Comparison of ENCODE assay signal across 17 cellular contexts in genomic region chr17:72512649-72513556, GRCh38.
DNase-seq lines count a peak whose midpoint lies in the region; ATAC-seq, FAIRE-seq and TF ChIP-seq lines count a peak whose summit lies in the region.
"Had no signal": no experiment of that assay in that cellular context is flagged by ENCODE, and none has a peak within 500 bp of the region (broad histone marks: within the 10 kb centered on the region; RNA-seq: fewer than 3 reads in every experiment).

No MANE protein-coding gene starts in this region.

- no peaks in the 10 kb centered on the region for H3K79me1 ChIP-seq in H1 (ENCODE audit: low read depth, low read length)

- FAIRE-seq in H1 (lab: Jason Lieb, UNC): no peak
- FAIRE-seq: HTR-8/SVneo, keratinocyte had no signal

- no peak overlapping the region for H3K23ac ChIP-seq in H1 (ENCODE audit: insufficient read length)

- DNase-seq in D341Med (ENCODE audit: low spot score): peak; percentile 62
- DNase-seq in NCI-H1436 treated with DMSO at 0.1 percent for 48 hours (lab: John Stamatoyannopoulos, UW): peak; percentile 86
- no peak for DNase-seq in H1 (ENCODE audit: low read depth in 1 of 2, low spot score in 2 of 2)
- no peak for DNase-seq in activated CD4-positive, alpha-beta T cell treated with anti-CD3 and anti-CD28 coated beads for 36 hours
- DNase-seq in COR-L47 (lab: John Stamatoyannopoulos, UW): no peak
- DNase-seq: activated CD8-positive, alpha-beta T cell treated with anti-CD3 and anti-CD28 coated beads, Interleukin-2, amount 10 ng/mL, durations not matched to agents 7 days and 5 days; CD8-positive, alpha-beta memory T cell; NCI-H2029 treated with DMSO at 0.1 percent for 48 hours; T-cell had no signal

- H4K5ac ChIP-seq in H1 (ENCODE audit: insufficient read length, low read depth, low read length): no peak overlapping the region

- no peaks in the 10 kb centered on the region for H3K9me3 Mint-ChIP-seq in activated CD4-positive, alpha-beta T cell treated with anti-CD3 and anti-CD28 coated beads for 36 hours (ENCODE audit: low read depth)
- H3K9me3 Mint-ChIP-seq: activated T-helper 1 cell treated with anti-CD3 and anti-CD28 coated beads, Interleukin-12 subunit alpha, Interleukin-12 subunit beta, Interleukin-2, Interleukin-4 antibody, amounts not matched to agents 30 ng/mL and 10 ng/mL and 1 ng/mL, durations not matched to agents 14 hours and 24 hours and 36 hours; T-cell had no signal

- no peak overlapping the region for H3K4ac ChIP-seq in H1 (replicated peaks; ENCODE audit: insufficient read length, low read depth, low read length)

- H4K20me1 ChIP-seq in H1 (replicated peaks in 1 of 2; ENCODE audit: control insufficient read depth in 1 of 2, insufficient read depth in 2 of 2, low read length in 2 of 2): no peaks in the 10 kb centered on the region

- H3K9ac ChIP-seq in H1 (replicated peaks in 1 of 4; ENCODE audit: extremely low read depth in 1 of 4, low read depth in 3 of 4, low read length in 3 of 4): no peak overlapping the region

- no peak overlapping the region; the same call in 1 of the 2 replicates for H4K8ac ChIP-seq in H1 (ENCODE audit: extremely low read depth, insufficient read depth, low read length)

- no peak overlapping the region for H3K14ac ChIP-seq in H1 (ENCODE audit: insufficient read length)

- CTCF ChIA-PET in H1 (lab: Charles Lee; ENCODE audit: partially characterized antibody): interaction anchor here (0.6 to 2.3 kb wide), 10 partner anchors 10 to 1236 kb away, joined by 3 to 8 read pairs (median 3); no protein-coding TSS in a partner anchor
- CTCF ChIA-PET in activated CD4-positive, alpha-beta T cell treated with anti-CD3 and anti-CD28 coated beads for 36 hours (lab: Charles Lee): interaction anchor here (0.9 kb wide), 1 partner anchor 29 kb away, joined by 3 read pairs; no protein-coding TSS in a partner anchor

- H3K18ac ChIP-seq in H1 (ENCODE audit: extremely low read depth, low read length): peak overlapping the region; percentile 20; the same call in 1 of the 2 replicates

- H2BK120ac ChIP-seq in H1 (replicated peaks; ENCODE audit: low read depth, low read length): no peak overlapping the region

- H3K4me1 Mint-ChIP-seq in activated CD4-positive, alpha-beta T cell treated with anti-CD3 and anti-CD28 coated beads for 36 hours: no peaks in the 10 kb centered on the region
- H3K4me1 Mint-ChIP-seq: CD8-positive, alpha-beta memory T cell had no signal

- H3K36me3 Mint-ChIP-seq in activated CD4-positive, alpha-beta T cell treated with anti-CD3 and anti-CD28 coated beads for 36 hours (ENCODE audit: low read depth): no peaks in the 10 kb centered on the region
- H3K36me3 Mint-ChIP-seq: CD8-positive, alpha-beta memory T cell; T-cell had no signal

- WGBS in H1 (ENCODE audit: extremely low coverage in 1 of 2, insufficient coverage in 1 of 2, insufficient read length in 1 of 2, insufficient replicate concordance in 2 of 2, low coverage in 1 of 2, low lambda C conversion rate in 2 of 2, missing lambda C conversion rate in 1 of 2), 2 experiments: 84% methylated on average over 8 of the region's 8 CpGs; no CpG with 5 or more reads in 1 of the 2 experiments

- no peaks in the 10 kb centered on the region for H3K23me2 ChIP-seq in H1 (ENCODE audit: low read depth, low read length)

- no peaks in the 10 kb centered on the region for H3K36me3 ChIP-seq in H1 (ENCODE audit: control insufficient read depth in 2 of 4, insufficient read depth in 4 of 4, low read length in 3 of 4)
- H3K36me3 ChIP-seq: right atrium auricular region had no signal

- H2BK5ac ChIP-seq in H1 (ENCODE audit: low read depth, low read length): no peak overlapping the region; the same call in 1 of the 2 replicates

- H3K4me3 ChIP-seq in H1 (ENCODE audit: extremely low read depth in 1 of 4, insufficient read depth in 2 of 4, low read depth in 3 of 4, low read length in 4 of 4): no peak overlapping the region
- H3K4me3 ChIP-seq: right atrium auricular region had no signal

- H2BK20ac ChIP-seq in H1 (ENCODE audit: low read length): no peak overlapping the region

- H3K27me3 ChIP-seq in H1 (replicated peaks in 1 of 4; ENCODE audit: control insufficient read depth in 3 of 4, extremely low read depth in 1 of 4, insufficient read depth in 3 of 4, low read length in 3 of 4): no peaks in the 10 kb centered on the region
- H3K27me3 ChIP-seq: right atrium auricular region had no signal

- peaks cover 7% of the 10 kb centered on the region for H3K27me3 Mint-ChIP-seq in activated CD4-positive, alpha-beta T cell treated with anti-CD3 and anti-CD28 coated beads for 36 hours

- H2BK15ac ChIP-seq in H1 (ENCODE audit: low read length): peak overlapping the region; percentile 81; the same call in 1 of the 2 replicates

- no peak overlapping the region for H3K27ac Mint-ChIP-seq in activated CD4-positive, alpha-beta T cell treated with anti-CD3 and anti-CD28 coated beads for 36 hours
- H3K27ac Mint-ChIP-seq: activated CD8-positive, alpha-beta T cell treated with anti-CD3 and anti-CD28 coated beads, Interleukin-2, amount 10 ng/mL, durations not matched to agents 7 days and 5 days; activated T-helper 1 cell treated with anti-CD3 and anti-CD28 coated beads, Interleukin-12 subunit alpha, Interleukin-12 subunit beta, Interleukin-2, Interleukin-4 antibody, amounts not matched to agents 30 ng/mL and 10 ng/mL and 1 ng/mL, durations not matched to agents 14 hours and 24 hours and 36 hours; CD8-positive, alpha-beta memory T cell; T-cell had no signal

- no peak overlapping the region for H3K27ac ChIP-seq in H1 (ENCODE audit: low read depth, low read length)
- H3K27ac ChIP-seq: right atrium auricular region, VCaP had no signal

- H3K56ac ChIP-seq in H1 (replicated peaks; ENCODE audit: insufficient read length, low read depth, low read length): no peak overlapping the region

- H4K91ac ChIP-seq in H1 (replicated peaks; ENCODE audit: insufficient read length, low read length): no peak overlapping the region

- H3K9me3 ChIP-seq in H1 (ENCODE audit: insufficient read depth in 2 of 2, low read depth in 1 of 2, low read length in 1 of 2): no peaks in the 10 kb centered on the region
- H3K9me3 ChIP-seq: right atrium auricular region had no signal

- POLR2A ChIA-PET in H1 (lab: Charles Lee; ENCODE audit: partially characterized antibody): interaction anchor here (0.6 to 0.8 kb wide), 3 partner anchors 13 to 99 kb away, joined by 3 to 5 read pairs (median 3); no protein-coding TSS in a partner anchor
- POLR2A ChIA-PET in activated CD4-positive, alpha-beta T cell treated with anti-CD3 and anti-CD28 coated beads for 36 hours (lab: Charles Lee): no interaction called here

- no peak overlapping the region for H2AK5ac ChIP-seq in H1 (ENCODE audit: low read depth, low read length)

- intact Hi-C loops in activated CD4-positive, alpha-beta T cell treated with anti-CD3 and anti-CD28 coated beads for 36 hours (cut with DNase I, micrococcal nuclease): no loop called here

- no peaks in the 10 kb centered on the region for H3K79me2 ChIP-seq in H1 (ENCODE audit: control insufficient read depth in 1 of 2, insufficient read depth in 2 of 2, low read length in 2 of 2)

- no peak overlapping the region for H3K4me3 Mint-ChIP-seq in activated CD4-positive, alpha-beta T cell treated with anti-CD3 and anti-CD28 coated beads for 36 hours
- H3K4me3 Mint-ChIP-seq: activated CD8-positive, alpha-beta T cell treated with anti-CD3 and anti-CD28 coated beads, Interleukin-2, amount 10 ng/mL, durations not matched to agents 7 days and 5 days; activated T-helper 1 cell treated with anti-CD3 and anti-CD28 coated beads, Interleukin-12 subunit alpha, Interleukin-12 subunit beta, Interleukin-2, Interleukin-4 antibody, amounts not matched to agents 30 ng/mL and 10 ng/mL and 1 ng/mL, durations not matched to agents 14 hours and 24 hours and 36 hours; CD8-positive, alpha-beta memory T cell; T-cell had no signal

- TF ChIP-seq EP300 in H1 (IDR thresholded peaks at IDR 0.05; ENCODE audit: borderline replicate concordance in 1 of 2, low read depth in 2 of 2, low read length in 2 of 2): no peak

- no peak for TF ChIP-seq RAD21 in H1 (IDR thresholded peaks at IDR 0.05 in 1 of 2, conservative IDR thresholded peaks at IDR 0.05 in 1 of 2; ENCODE audit: low read depth in 2 of 2, low read length in 2 of 2)

- TF ChIP-seq POLR2A in H1 (IDR thresholded peaks at IDR 0.05; ENCODE audit: control extremely low read depth in 1 of 2, low read depth in 2 of 2, low read length in 2 of 2): no peak

- no peak overlapping the region for H2BK12ac ChIP-seq in H1 (ENCODE audit: low read depth, low read length)

- ATAC-seq in GM19463 (IDR thresholded peaks at IDR 0.05; ENCODE audit: unreplicated experiment) (peak; percentile 31), GM18867 (IDR thresholded peaks at IDR 0.05; ENCODE audit: unreplicated experiment) (no peak), HG02973 (IDR thresholded peaks at IDR 0.05; ENCODE audit: unreplicated experiment) (no peak)
- no peak for ATAC-seq in activated CD4-positive, alpha-beta T cell treated with anti-CD3 and anti-CD28 coated beads for 36 hours
- ATAC-seq: activated CD8-positive, alpha-beta T cell treated with anti-CD3 and anti-CD28 coated beads, Interleukin-2, amount 10 ng/mL, durations not matched to agents 7 days and 5 days; T-cell had no signal

- H2AFZ ChIP-seq in H1 (ENCODE audit: low read length): no peak overlapping the region

- no peak overlapping the region for H3K4me2 ChIP-seq in H1 (ENCODE audit: insufficient read depth in 1 of 2, low read depth in 2 of 2, low read length in 2 of 2)

- peaks cover 0 to 15% (median 7%) of the 10 kb centered on the region in 4 experiments; a peak in 3 of 7 replicates for H3K4me1 ChIP-seq in H1 (replicated peaks in 1 of 4; ENCODE audit: control insufficient read depth in 3 of 4, insufficient read depth in 4 of 4, low read length in 3 of 4)

- TF ChIP-seq CTCF in H1 (IDR thresholded peaks at IDR 0.05; ENCODE audit: control extremely low read depth in 1 of 3, insufficient read depth in 1 of 3, low read depth in 1 of 3, low read length in 3 of 3): no peak

TF ChIP-seq in H1, 55 proteins besides CTCF, POLR2A, EP300 and RAD21 (continues in another document):
- TF ChIP-seq SP1 (IDR thresholded peaks at IDR 0.05; ENCODE audit: low read depth, low read length): no peak
- 0 out of 2 replicates have a peak, but pooled peaks have one; percentile 21 for TF ChIP-seq E2F6 (IDR thresholded peaks at IDR 0.05)
- TF ChIP-seq CBX8 (IDR thresholded peaks at IDR 0.05; ENCODE audit: borderline replicate concordance, low read depth, low read length): no peak
- TF ChIP-seq JUN (IDR thresholded peaks at IDR 0.05; ENCODE audit: low read depth, low read length): no peak
- no peak for TF ChIP-seq BRCA1 (IDR thresholded peaks at IDR 0.05; ENCODE audit: low read depth, low read length)

Comparison
In these comparisons a context has a peak if more than half of its experiments do, and no peak if none do; other contexts are left out.
1. DNase-seq: peak in D341Med (single experiment) and NCI-H1436 treated with DMSO at 0.1 percent for 48 hours (single experiment); none in H1 (0 of 2), activated CD4-positive, alpha-beta T cell treated with anti-CD3 and anti-CD28 coated beads for 36 hours (single experiment) and COR-L47 (single experiment).